In genomic region chr6:1668456-1668855, GRCh38 we compare ENCODE assay signal across 4 cellular contexts. TPM values are rescaled to one million over a fixed set of nuclear protein-coding genes. Genes with fewer than 3 reads are reported as not detected.
"Had no signal": no experiment of that assay in that cellular context is flagged by ENCODE, and none has a peak within 500 bp of the region (broad histone marks: within the 10 kb centered on the region; RNA-seq: fewer than 3 reads in every experiment).

No MANE protein-coding gene starts in this region.

RNA-seq across cellular contexts. Expression of gene FOXC1, which starts 58.7 kb away (rescaled TPM):
- total RNA-seq: activated naive CD4-positive, alpha-beta T cell treated with anti-CD3 and anti-CD28 coated beads for 36 hours; activated naive CD8-positive, alpha-beta T cell treated with anti-CD3 and anti-CD28 coated beads for 36 hours; activated naive CD8-positive, alpha-beta T cell treated with anti-CD3 and anti-CD28 coated beads, Interleukin-2, amount 10 ng/mL, durations not matched to agents 7 days and 5 days; activated T-helper 17 cell treated with anti-CD3 and anti-CD28 coated beads, Interleukin-2, amount 50 U/mL, for 72 hours had no signal
